ENCODE assay signal across 8 cellular contexts in the genomic region with DNA sequence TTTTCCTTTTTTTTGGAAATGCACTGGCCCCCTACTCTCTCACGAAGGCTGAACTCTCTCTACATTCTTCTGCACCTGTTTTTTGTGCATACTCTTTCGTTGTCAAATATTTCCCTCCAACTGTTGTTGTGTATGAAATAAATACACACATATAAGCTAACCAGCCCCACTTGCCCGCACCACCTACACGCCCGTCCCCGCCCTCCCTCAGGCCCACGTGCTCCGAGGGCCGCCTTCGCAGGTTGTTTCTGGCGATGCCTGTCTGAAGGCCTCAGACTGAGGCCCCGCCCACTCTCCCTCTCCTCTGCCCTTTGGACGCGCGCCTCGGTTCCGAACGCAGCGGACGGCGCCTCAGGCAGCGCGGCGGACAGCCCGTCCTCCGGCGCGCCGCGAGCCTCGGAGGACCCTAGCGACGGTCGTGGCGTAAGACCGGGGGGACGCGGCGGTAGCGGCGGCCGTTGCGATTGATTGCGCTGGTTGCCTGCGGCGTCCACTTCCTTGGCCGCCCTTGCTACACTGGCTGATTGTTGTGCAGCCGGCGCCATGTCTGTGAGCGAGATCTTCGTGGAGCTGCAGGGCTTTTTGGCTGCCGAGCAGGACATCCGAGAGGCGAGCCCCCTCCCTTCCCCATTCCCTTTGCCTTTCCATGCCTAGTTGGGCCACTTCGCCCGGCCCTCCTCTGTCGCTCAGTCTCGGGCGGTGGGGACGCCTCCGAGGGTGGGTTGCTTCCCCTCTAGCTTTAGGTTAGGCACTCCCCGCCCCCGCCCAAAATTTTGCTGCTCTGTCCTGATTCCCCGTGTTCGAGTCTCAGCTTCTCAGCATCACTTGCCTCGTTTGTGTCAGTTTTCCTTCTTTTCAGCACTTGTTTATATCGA. TPM values are rescaled to one million over a fixed set of nuclear protein-coding genes. Genes with fewer than 3 reads are reported as not detected.
DNase-seq lines count a peak whose midpoint lies in the region; ATAC-seq and TF ChIP-seq lines count a peak whose summit lies in the region.

TSN (plus strand) TSS at position 415 of the 875 bp plus-strand sequence; CDS start at position 544, 129 bp downstream.

- peak; percentile 99 for ATAC-seq in HG02884 (IDR thresholded peaks at IDR 0.05; ENCODE audit: unreplicated experiment)
- ATAC-seq in heart left ventricle: peak; percentile 100

- H3K4me1 ChIP-seq in adrenal gland (replicated peaks in 1 of 2) (peaks cover 12 to 16% of the 10 kb centered on the region in 2 donors), heart left ventricle (peaks cover 0 to 30% (median 17%) of the 10 kb centered on the region in 12 donors), transverse colon (peaks cover 16 to 28% (median 21%) of the 10 kb centered on the region in 4 donors)

- no peak for TF ChIP-seq EP300 in transverse colon (IDR thresholded peaks at IDR 0.05; ENCODE audit: low read depth)

- peak; percentile 73 for TF ChIP-seq POLR2A in GM15510 (IDR thresholded peaks at IDR 0.05; ENCODE audit: borderline replicate concordance, extremely low read depth, insufficient read length)
- TF ChIP-seq POLR2A in adrenal gland (IDR thresholded peaks at IDR 0.05): peak; percentile 20 to 47
- peak in 1 of 2 donors; percentile 75 for TF ChIP-seq POLR2A in heart left ventricle (IDR thresholded peaks at IDR 0.05)
- peak; percentile 75 for TF ChIP-seq POLR2A in transverse colon (IDR thresholded peaks at IDR 0.05)

- H3K9me3 ChIP-seq in adrenal gland (replicated peaks in 1 of 3) (no peaks in the 10 kb centered on the region), heart left ventricle (no peaks in the 10 kb centered on the region), transverse colon (no peaks in the 10 kb centered on the region)

- 0% methylated on average over 27 to 67 of the region's 67 CpGs for WGBS in adrenal gland, 4 donors
- 0 to 1% (median 0%) methylated on average over 34 to 67 of the region's 67 CpGs for WGBS in heart left ventricle, 4 donors
- WGBS in transverse colon (ENCODE audit: low coverage in 1 of 2), 2 donors: 0 to 2% methylated on average over 11 to 40 of the region's 67 CpGs

- intact Hi-C loops in adrenal gland (cut with DNase I): no loop called here
- intact Hi-C loops in heart left ventricle (cut with DNase I): loop anchor here in 2 of 10 donors (2.0 kb wide), 1 partner anchor 19 kb away; the partner anchor contains the start of gene NIFK (in 2 of the 2)
- intact Hi-C loops in transverse colon (cut with DNase I; ENCODE audit: low total_unique reads): loop anchor here (10.0 kb wide), 1 partner anchor 221 kb away; the partner anchor contains the start of gene RNU4ATAC

- peak in 1 of 6 experiments; percentile 14 for TF ChIP-seq CTCF in adrenal gland (IDR thresholded peaks at IDR 0.05)
- TF ChIP-seq CTCF in heart left ventricle (IDR thresholded peaks at IDR 0.05): no peak
- peak in 3 of 5 experiments; percentile 7 to 28 (median 26) for TF ChIP-seq CTCF in transverse colon (IDR thresholded peaks at IDR 0.05)

- H3K4me3 ChIP-seq in adrenal gland: peak within 1 kb of the TSS; percentile 36 to 96 (median 75)
- peak within 1 kb of the TSS; percentile 54 to 99 (median 91) for H3K4me3 ChIP-seq in heart left ventricle
- peak within 1 kb of the TSS; percentile 74 to 91 (median 87) for H3K4me3 ChIP-seq in transverse colon

- DNase-seq in NCI-H146 treated with DMSO at 0.1 percent for 48 hours (lab: John Stamatoyannopoulos, UW; ENCODE audit: unreplicated experiment) (peak; percentile 96), T-helper 1 cell (peak; percentile 95 to 99 (median 97)), adrenal gland (peak; percentile 97 to 99 (median 98)), heart left ventricle (peak; percentile 98 to 99 (median 99)), pons (ENCODE audit: low spot score) (peak; percentile 94), transverse colon (peak; percentile 99)

- peaks cover 0 to 9% of the 10 kb centered on the region in 2 donors for H3K36me3 ChIP-seq in adrenal gland (replicated peaks in 1 of 2)
- H3K36me3 ChIP-seq in heart left ventricle: peaks cover 0 to 32% (median 28%) of the 10 kb centered on the region in 9 donors
- peaks cover 0 to 11% (median 0%) of the 10 kb centered on the region in 4 donors for H3K36me3 ChIP-seq in transverse colon

- in situ Hi-C loops in transverse colon (cut with MboI; ENCODE audit: low pct_ligation_motif_present in 1 of 4, low pct_unique_long_range_greater_than_20kb in 1 of 4, low sequenced_read_pairs in 3 of 4): no loop called here

- H3K27me3 ChIP-seq in adrenal gland (no peaks in the 10 kb centered on the region), heart left ventricle (no peaks in the 10 kb centered on the region), transverse colon (no peaks in the 10 kb centered on the region)

- H3K27ac ChIP-seq in adrenal gland (peak within 1 kb of the TSS in 4 of 5 donors; percentile 44 to 83 (median 56)), heart left ventricle (peak within 1 kb of the TSS; percentile 37 to 86 (median 76)), transverse colon (peak within 1 kb of the TSS; percentile 82 to 87 (median 85))

RNA-seq across cellular contexts. Expression of gene TSN, which starts in this region (rescaled TPM):
- 100 to 1,000 TPM in 1 of 8 donors, 10 to 100 TPM in 7; 33.9 to 152 (median 49.6) TPM for total RNA-seq in adrenal gland
- polyA plus RNA-seq in adrenal gland: 10 to 100 TPM; 16.3 to 53.4 (median 17.2) TPM
- 10 to 100 TPM; 36.8 to 58.8 (median 45.1) TPM for total RNA-seq in heart left ventricle
- 10 to 100 TPM; 17.2 to 43.3 TPM for polyA plus RNA-seq in heart left ventricle
- total RNA-seq in transverse colon: 10 to 100 TPM in 3 of 4 donors, 1 to 10 TPM in 1; 8.2 to 33.5 (median 23.7) TPM

Comparison
In these comparisons a context has a peak if more than half of its experiments do, and no peak if none do; other contexts are left out.
1. Peak in every context shown above with its lines: DNase-seq, ATAC-seq, H3K4me3 ChIP-seq and H3K27ac ChIP-seq.
2. CTCF ChIP-seq: peak in transverse colon (3 of 5); none in heart left ventricle (0 of 12).